In genomic region chr10:30207485-30208052, GRCh38 we compare ENCODE assay signal across 21 cellular contexts.
DNase-seq lines count a peak whose midpoint lies in the region; ATAC-seq and TF ChIP-seq lines count a peak whose summit lies in the region.
"Had no signal": no experiment of that assay in that cellular context is flagged by ENCODE, and none has a peak within 500 bp of the region (broad histone marks: within the 10 kb centered on the region; RNA-seq: fewer than 3 reads in every experiment).

No MANE protein-coding gene starts in this region.

- H3K27ac Mint-ChIP-seq in WTC11 (no peak overlapping the region), nephron progenitor cell (peak overlapping the region; percentile 1)
- H3K27ac Mint-ChIP-seq: T-helper 1 cell treated with Interleukin-12 subunit alpha and Interleukin-12 subunit beta and Interleukin-4 antibody, amounts not matched to agents 30 μg/mL and 1 μg/mL, for 36 hours had no signal

- H3K27ac ChIP-seq in HEK293 (ENCODE audit: extremely low read depth, low read depth, low read length): no peak overlapping the region
- H3K27ac ChIP-seq: ascending aorta, coronary artery, gastrocnemius medialis, KMS-11, stomach had no signal

- no peak overlapping the region for H3K4me3 ChIP-seq in HEK293 (ENCODE audit: low read depth, low read length)
- H3K4me3 ChIP-seq: ascending aorta, coronary artery, gastrocnemius medialis, stomach had no signal

- no peaks in the 10 kb centered on the region for H3K4me1 ChIP-seq in HEK293 (ENCODE audit: control insufficient read depth, insufficient read depth, low read length)
- H3K4me1 ChIP-seq: ascending aorta, gastrocnemius medialis, stomach had no signal

- H3K36me3 ChIP-seq in HEK293 (ENCODE audit: control insufficient read depth in 2 of 2, insufficient read depth in 1 of 2, low read length in 2 of 2): no peaks in the 10 kb centered on the region
- H3K36me3 ChIP-seq: ascending aorta, gastrocnemius medialis, stomach had no signal

- DNase-seq in EL (peak; percentile 65), WTC11 (ENCODE audit: low spot score) (no peak), nephron progenitor cell (no peak), SKM-1 (lab: John Stamatoyannopoulos, UW; ENCODE audit: unreplicated experiment) (no peak), GM10248 (ENCODE audit: extremely low spot score) (no peak)
- no peak for DNase-seq in activated CD8-positive, alpha-beta memory T cell treated with anti-CD3 and anti-CD28 coated beads for 24 hours
- DNase-seq: activated CD4-positive, CD25-positive, alpha-beta regulatory T cell treated with anti-CD3 and anti-CD28 coated beads, Interleukin-2, amount 50 U/mL, for 72 hours; activated CD8-positive, alpha-beta memory T cell treated with anti-CD3 and anti-CD28 coated beads, Interleukin-2, amount 50 U/mL, for 4 hours; activated gamma-delta T cell treated with Interleukin-2 at 50 U/mL for 16 hours; gastrocnemius medialis; GDM1; NCI-H1417 treated with DMSO at 0.1 percent for 48 hours; SHP77; stomach had no signal

- H3K9me3 Mint-ChIP-seq in WTC11: peaks cover 16% of the 10 kb centered on the region
- H3K9me3 Mint-ChIP-seq in nephron progenitor cell: peaks cover 18% of the 10 kb centered on the region

- H3K4me1 Mint-ChIP-seq in WTC11 (no peaks in the 10 kb centered on the region), nephron progenitor cell (peaks cover 14% of the 10 kb centered on the region)

- CTCF ChIA-PET in HEK293 (lab: Yijun Ruan, JAX): interaction anchor here (0.5 to 1.1 kb wide), 4 partner anchors 29 to 209 kb away, joined by 3 to 4 read pairs (median 4); no protein-coding TSS in a partner anchor
- CTCF ChIA-PET in WTC11 (lab: Charles Lee): interaction anchor here (0.6 kb wide), 1 partner anchor 26 kb away, joined by 3 read pairs; no protein-coding TSS in a partner anchor
- CTCF ChIA-PET in GM10248 (lab: Yijun Ruan, JAX): interaction anchor here (0.7 to 1.6 kb wide), 4 partner anchors 8 to 1042 kb away, joined by 3 to 4 read pairs (median 3); no protein-coding TSS in a partner anchor

- H3K9me3 ChIP-seq in HEK293 (ENCODE audit: control insufficient read depth, insufficient read depth, low read depth, low read length): no peaks in the 10 kb centered on the region; the same call in 1 of the 2 replicates
- H3K9me3 ChIP-seq: ascending aorta had no signal

- POLR2A ChIA-PET in HEK293 (lab: Yijun Ruan, JAX) (interaction anchor here (1.2 kb wide), 1 partner anchor 13 kb away, joined by 3 read pairs; no protein-coding TSS in a partner anchor), WTC11 (lab: Charles Lee) (interaction anchor here (1.1 kb wide), 1 partner anchor 10 kb away, joined by 3 read pairs; no protein-coding TSS in a partner anchor), GM10248 (lab: Yijun Ruan, JAX) (no interaction called here)

- H3K36me3 Mint-ChIP-seq in WTC11 (0 out of 2 replicates have a peak, but pooled peaks cover 5% of the 10 kb centered on the region), nephron progenitor cell (ENCODE audit: low read depth) (no peaks in the 10 kb centered on the region)

- H3K4me3 Mint-ChIP-seq in WTC11 (no peak overlapping the region), nephron progenitor cell (peak overlapping the region; percentile 15)
- H3K4me3 Mint-ChIP-seq: neural crest cell; T-helper 1 cell treated with Interleukin-12 subunit alpha and Interleukin-12 subunit beta and Interleukin-4 antibody, amounts not matched to agents 30 μg/mL and 1 μg/mL, for 36 hours had no signal

- peak; percentile 44; the same call in 1 of the 2 replicates for ATAC-seq in WTC11
- no peak for ATAC-seq in HG03108 (IDR thresholded peaks at IDR 0.05; ENCODE audit: unreplicated experiment)
- ATAC-seq: gastrocnemius medialis had no signal

- H3K27me3 Mint-ChIP-seq in WTC11 (ENCODE audit: low read depth): no peaks in the 10 kb centered on the region
- H3K27me3 Mint-ChIP-seq in nephron progenitor cell (ENCODE audit: low read depth, poor library complexity): peaks cover 4% of the 10 kb centered on the region

- TF ChIP-seq CTCF in HEK293 (tag by site-specific recombination; IDR thresholded peaks at IDR 0.05): no peak
- no peak for TF ChIP-seq CTCF in WTC11 (IDR thresholded peaks at IDR 0.05)
- no peak for TF ChIP-seq CTCF in nephron progenitor cell (IDR thresholded peaks at IDR 0.05)
- no peak for TF ChIP-seq CTCF in GM10248 (IDR thresholded peaks at IDR 0.05; ENCODE audit: control extremely low read depth, extremely low read depth, low read depth, missing control alignments)

TF ChIP-seq in HEK293, 187 proteins besides CTCF, POLR2A, EP300 and RAD21 (continues in another document):
- TF ChIP-seq ZNF280C (tag by site-specific recombination; IDR thresholded peaks at IDR 0.05): no peak
- TF ChIP-seq ZNF747 (tag by site-specific recombination; IDR thresholded peaks at IDR 0.05): no peak
- TF ChIP-seq, protein P1, sequence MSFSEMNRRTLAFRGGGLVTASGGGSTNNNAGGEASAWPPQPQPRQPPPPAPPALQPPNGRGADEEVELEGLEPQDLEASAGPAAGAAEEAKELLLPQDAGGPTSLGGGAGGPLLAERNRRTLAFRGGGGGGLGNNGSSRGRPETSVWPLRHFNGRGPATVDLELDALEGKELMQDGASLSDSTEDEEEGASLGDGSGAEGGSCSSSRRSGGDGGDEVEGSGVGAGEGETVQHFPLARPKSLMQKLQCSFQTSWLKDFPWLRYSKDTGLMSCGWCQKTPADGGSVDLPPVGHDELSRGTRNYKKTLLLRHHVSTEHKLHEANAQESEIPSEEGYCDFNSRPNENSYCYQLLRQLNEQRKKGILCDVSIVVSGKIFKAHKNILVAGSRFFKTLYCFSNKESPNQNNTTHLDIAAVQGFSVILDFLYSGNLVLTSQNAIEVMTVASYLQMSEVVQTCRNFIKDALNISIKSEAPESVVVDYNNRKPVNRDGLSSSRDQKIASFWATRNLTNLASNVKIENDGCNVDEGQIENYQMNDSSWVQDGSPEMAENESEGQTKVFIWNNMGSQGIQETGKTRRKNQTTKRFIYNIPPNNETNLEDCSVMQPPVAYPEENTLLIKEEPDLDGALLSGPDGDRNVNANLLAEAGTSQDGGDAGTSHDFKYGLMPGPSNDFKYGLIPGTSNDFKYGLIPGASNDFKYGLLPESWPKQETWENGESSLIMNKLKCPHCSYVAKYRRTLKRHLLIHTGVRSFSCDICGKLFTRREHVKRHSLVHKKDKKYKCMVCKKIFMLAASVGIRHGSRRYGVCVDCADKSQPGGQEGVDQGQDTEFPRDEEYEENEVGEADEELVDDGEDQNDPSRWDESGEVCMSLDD (tag by site-specific recombination; IDR thresholded peaks at IDR 0.05): no peak
- no peak for TF ChIP-seq ZNF558 (tag by site-specific recombination; IDR thresholded peaks at IDR 0.05)

TF ChIP-seq in WTC11, 78 proteins besides CTCF, POLR2A, EP300 and RAD21 (continues in another document):
- TF ChIP-seq USF2 (CRISPR knock-in tag; IDR thresholded peaks at IDR 0.05) (no peak), GABPB1 (CRISPR knock-in tag; IDR thresholded peaks at IDR 0.05) (no peak), TEAD4 (CRISPR knock-in tag; IDR thresholded peaks at IDR 0.05) (no peak), HMGA2 (CRISPR knock-in tag; IDR thresholded peaks at IDR 0.05) (no peak)
- TF ChIP-seq, protein P2, sequence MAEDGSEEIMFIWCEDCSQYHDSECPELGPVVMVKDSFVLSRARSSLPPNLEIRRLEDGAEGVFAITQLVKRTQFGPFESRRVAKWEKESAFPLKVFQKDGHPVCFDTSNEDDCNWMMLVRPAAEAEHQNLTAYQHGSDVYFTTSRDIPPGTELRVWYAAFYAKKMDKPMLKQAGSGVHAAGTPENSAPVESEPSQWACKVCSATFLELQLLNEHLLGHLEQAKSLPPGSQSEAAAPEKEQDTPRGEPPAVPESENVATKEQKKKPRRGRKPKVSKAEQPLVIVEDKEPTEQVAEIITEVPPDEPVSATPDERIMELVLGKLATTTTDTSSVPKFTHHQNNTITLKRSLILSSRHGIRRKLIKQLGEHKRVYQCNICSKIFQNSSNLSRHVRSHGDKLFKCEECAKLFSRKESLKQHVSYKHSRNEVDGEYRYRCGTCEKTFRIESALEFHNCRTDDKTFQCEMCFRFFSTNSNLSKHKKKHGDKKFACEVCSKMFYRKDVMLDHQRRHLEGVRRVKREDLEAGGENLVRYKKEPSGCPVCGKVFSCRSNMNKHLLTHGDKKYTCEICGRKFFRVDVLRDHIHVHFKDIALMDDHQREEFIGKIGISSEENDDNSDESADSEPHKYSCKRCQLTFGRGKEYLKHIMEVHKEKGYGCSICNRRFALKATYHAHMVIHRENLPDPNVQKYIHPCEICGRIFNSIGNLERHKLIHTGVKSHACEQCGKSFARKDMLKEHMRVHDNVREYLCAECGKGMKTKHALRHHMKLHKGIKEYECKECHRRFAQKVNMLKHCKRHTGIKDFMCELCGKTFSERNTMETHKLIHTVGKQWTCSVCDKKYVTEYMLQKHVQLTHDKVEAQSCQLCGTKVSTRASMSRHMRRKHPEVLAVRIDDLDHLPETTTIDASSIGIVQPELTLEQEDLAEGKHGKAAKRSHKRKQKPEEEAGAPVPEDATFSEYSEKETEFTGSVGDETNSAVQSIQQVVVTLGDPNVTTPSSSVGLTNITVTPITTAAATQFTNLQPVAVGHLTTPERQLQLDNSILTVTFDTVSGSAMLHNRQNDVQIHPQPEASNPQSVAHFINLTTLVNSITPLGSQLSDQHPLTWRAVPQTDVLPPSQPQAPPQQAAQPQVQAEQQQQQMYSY (CRISPR knock-in tag; IDR thresholded peaks at IDR 0.05): no peak
- TF ChIP-seq, protein P3, sequence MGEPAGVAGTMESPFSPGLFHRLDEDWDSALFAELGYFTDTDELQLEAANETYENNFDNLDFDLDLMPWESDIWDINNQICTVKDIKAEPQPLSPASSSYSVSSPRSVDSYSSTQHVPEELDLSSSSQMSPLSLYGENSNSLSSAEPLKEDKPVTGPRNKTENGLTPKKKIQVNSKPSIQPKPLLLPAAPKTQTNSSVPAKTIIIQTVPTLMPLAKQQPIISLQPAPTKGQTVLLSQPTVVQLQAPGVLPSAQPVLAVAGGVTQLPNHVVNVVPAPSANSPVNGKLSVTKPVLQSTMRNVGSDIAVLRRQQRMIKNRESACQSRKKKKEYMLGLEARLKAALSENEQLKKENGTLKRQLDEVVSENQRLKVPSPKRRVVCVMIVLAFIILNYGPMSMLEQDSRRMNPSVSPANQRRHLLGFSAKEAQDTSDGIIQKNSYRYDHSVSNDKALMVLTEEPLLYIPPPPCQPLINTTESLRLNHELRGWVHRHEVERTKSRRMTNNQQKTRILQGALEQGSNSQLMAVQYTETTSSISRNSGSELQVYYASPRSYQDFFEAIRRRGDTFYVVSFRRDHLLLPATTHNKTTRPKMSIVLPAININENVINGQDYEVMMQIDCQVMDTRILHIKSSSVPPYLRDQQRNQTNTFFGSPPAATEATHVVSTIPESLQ (CRISPR knock-in tag; IDR thresholded peaks at IDR 0.05): no peak
